In genomic region chr7:66269978-66270377, GRCh38 we compare ENCODE assay signal across 1 cellular context.
TF ChIP-seq lines count a peak whose summit lies in the region.

No MANE protein-coding gene starts in this region.

TF ChIP-seq in K562, 482 proteins besides CTCF, POLR2A, EP300 and RAD21 (continued from another document):
- TF ChIP-seq, protein P1, sequence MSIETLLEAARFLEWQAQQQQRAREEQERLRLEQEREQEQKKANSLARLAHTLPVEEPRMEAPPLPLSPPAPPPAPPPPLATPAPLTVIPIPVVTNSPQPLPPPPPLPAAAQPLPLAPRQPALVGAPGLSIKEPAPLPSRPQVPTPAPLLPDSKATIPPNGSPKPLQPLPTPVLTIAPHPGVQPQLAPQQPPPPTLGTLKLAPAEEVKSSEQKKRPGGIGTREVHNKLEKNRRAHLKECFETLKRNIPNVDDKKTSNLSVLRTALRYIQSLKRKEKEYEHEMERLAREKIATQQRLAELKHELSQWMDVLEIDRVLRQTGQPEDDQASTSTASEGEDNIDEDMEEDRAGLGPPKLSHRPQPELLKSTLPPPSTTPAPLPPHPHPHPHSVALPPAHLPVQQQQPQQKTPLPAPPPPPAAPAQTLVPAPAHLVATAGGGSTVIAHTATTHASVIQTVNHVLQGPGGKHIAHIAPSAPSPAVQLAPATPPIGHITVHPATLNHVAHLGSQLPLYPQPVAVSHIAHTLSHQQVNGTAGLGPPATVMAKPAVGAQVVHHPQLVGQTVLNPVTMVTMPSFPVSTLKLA (conservative IDR thresholded peaks at IDR 0.05) = no peak
- TF ChIP-seq, protein P2, sequence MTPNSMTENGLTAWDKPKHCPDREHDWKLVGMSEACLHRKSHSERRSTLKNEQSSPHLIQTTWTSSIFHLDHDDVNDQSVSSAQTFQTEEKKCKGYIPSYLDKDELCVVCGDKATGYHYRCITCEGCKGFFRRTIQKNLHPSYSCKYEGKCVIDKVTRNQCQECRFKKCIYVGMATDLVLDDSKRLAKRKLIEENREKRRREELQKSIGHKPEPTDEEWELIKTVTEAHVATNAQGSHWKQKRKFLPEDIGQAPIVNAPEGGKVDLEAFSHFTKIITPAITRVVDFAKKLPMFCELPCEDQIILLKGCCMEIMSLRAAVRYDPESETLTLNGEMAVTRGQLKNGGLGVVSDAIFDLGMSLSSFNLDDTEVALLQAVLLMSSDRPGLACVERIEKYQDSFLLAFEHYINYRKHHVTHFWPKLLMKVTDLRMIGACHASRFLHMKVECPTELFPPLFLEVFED (CRISPR knock-in tag; conservative IDR thresholded peaks at IDR 0.05) = no peak
- TF ChIP-seq EGR1 (conservative IDR thresholded peaks at IDR 0.05) (no peak), ZNF830 (CRISPR knock-in tag; IDR thresholded peaks at IDR 0.05) (no peak), TAF9B (IDR thresholded peaks at IDR 0.05; ENCODE audit: partially characterized antibody) (no peak), MIER1 (IDR thresholded peaks at IDR 0.05; ENCODE audit: low read depth) (no peak), ZNF217 (CRISPR knock-in tag; IDR thresholded peaks at IDR 0.05) (no peak), SPI1 (IDR thresholded peaks at IDR 0.05; ENCODE audit: borderline replicate concordance, low read depth, low read length) (no peak), CAMTA2 (CRISPR knock-in tag; conservative IDR thresholded peaks at IDR 0.05) (no peak), PHF21A (IDR thresholded peaks at IDR 0.05; ENCODE audit: borderline replicate concordance, low read depth) (no peak), ZZZ3 (IDR thresholded peaks at IDR 0.05) (no peak), ZFX (CRISPR knock-in tag; IDR thresholded peaks at IDR 0.05) (no peak)
TF ChIP-seq in K562: peak in this region for 0.
